In genomic region chr18:10726198-10727068, GRCh38 we compare ENCODE assay signal across 13 cellular contexts.
DNase-seq lines count a peak whose midpoint lies in the region; ATAC-seq and TF ChIP-seq lines count a peak whose summit lies in the region.
"Had no signal": no experiment of that assay in that cellular context is flagged by ENCODE, and none has a peak within 500 bp of the region (broad histone marks: within the 10 kb centered on the region; RNA-seq: fewer than 3 reads in every experiment).

No MANE protein-coding gene starts in this region.

- H3K27ac ChIP-seq in upper lobe of right lung: no peak overlapping the region
- H3K27ac ChIP-seq: brain microvascular endothelial cell had no signal

- no peaks in the 10 kb centered on the region for H3K36me3 Mint-ChIP-seq in T-helper 2 cell treated with Interferon-gamma antibody and Interleukin-4, amounts not matched to agents 5 μg/mL and 100 μg/mL, for 36 hours (ENCODE audit: low read depth)
- H3K36me3 Mint-ChIP-seq: activated CD8-positive, alpha-beta memory T cell treated with anti-CD3 and anti-CD28 coated beads, Interleukin-2, amount 10 ng/mL, durations not matched to agents 7 days and 5 days had no signal

- peaks cover 8% of the 10 kb centered on the region for H3K27me3 Mint-ChIP-seq in T-helper 2 cell treated with Interferon-gamma antibody and Interleukin-4, amounts not matched to agents 5 μg/mL and 100 μg/mL, for 36 hours (ENCODE audit: low read depth)

- peaks cover 6% of the 10 kb centered on the region for H3K27me3 ChIP-seq in kidney epithelial cell (ENCODE audit: control insufficient read depth, insufficient read depth, low read length)
- no peaks in the 10 kb centered on the region for H3K27me3 ChIP-seq in upper lobe of right lung
- H3K27me3 ChIP-seq: brain microvascular endothelial cell had no signal

- TF ChIP-seq CTCF in kidney epithelial cell (IDR thresholded peaks at IDR 0.05; ENCODE audit: insufficient read depth, low read length, poor library complexity, severe bottlenecking) (no peak), upper lobe of right lung (IDR thresholded peaks at IDR 0.05) (no peak)

- no peaks in the 10 kb centered on the region for H3K9me3 Mint-ChIP-seq in T-helper 2 cell treated with Interferon-gamma antibody and Interleukin-4, amounts not matched to agents 5 μg/mL and 100 μg/mL, for 36 hours

- H3K4me1 Mint-ChIP-seq in T-helper 2 cell treated with Interferon-gamma antibody and Interleukin-4, amounts not matched to agents 5 μg/mL and 100 μg/mL, for 36 hours (ENCODE audit: low read depth): no peaks in the 10 kb centered on the region
- H3K4me1 Mint-ChIP-seq: activated CD8-positive, alpha-beta memory T cell treated with anti-CD3 and anti-CD28 coated beads, Interleukin-2, amount 10 ng/mL, durations not matched to agents 7 days and 5 days had no signal

- H3K4me3 ChIP-seq in kidney epithelial cell (ENCODE audit: low read depth, low read length) (peak overlapping the region; percentile 1), upper lobe of right lung (no peak overlapping the region)

- peak; percentile 7 for DNase-seq in stimulated activated CD4-positive, alpha-beta T cell treated with anti-CD3 and anti-CD28 coated beads, Interleukin-15, amount 100 ng/mL, for 24 hours
- DNase-seq in stimulated activated CD4-positive, alpha-beta T cell treated with anti-CD3 and anti-CD28 coated beads, Interleukin-12 subunit alpha, Interleukin-12 subunit beta, amount 100 ng/mL, for 4 hours: no peak
- DNase-seq in T-helper 2 cell treated with Interferon-gamma antibody and Interleukin-4, amounts not matched to agents 5 μg/mL and 100 μg/mL, for 36 hours (ENCODE audit: low spot score): no peak
- DNase-seq in kidney epithelial cell (ENCODE audit: low read depth) (no peak), upper lobe of right lung (no peak), GDM1 (lab: John Stamatoyannopoulos, UW) (no peak), DMS114 treated with DMSO at 0.1 percent for 48 hours (lab: John Stamatoyannopoulos, UW; ENCODE audit: unreplicated experiment) (no peak)
- DNase-seq: activated CD8-positive, alpha-beta memory T cell treated with anti-CD3 and anti-CD28 coated beads, Interleukin-2, amount 10 ng/mL, durations not matched to agents 7 days and 5 days; brain microvascular endothelial cell; foreskin melanocyte; MV-4-11 had no signal

- intact Hi-C loops in upper lobe of right lung (cut with DNase I): no loop called here

- no peaks in the 10 kb centered on the region for H3K4me1 ChIP-seq in upper lobe of right lung

- ATAC-seq in upper lobe of right lung: peak; percentile 62
- ATAC-seq in GM21447 (IDR thresholded peaks at IDR 0.05; ENCODE audit: unreplicated experiment): no peak
- ATAC-seq: activated CD8-positive, alpha-beta memory T cell treated with anti-CD3 and anti-CD28 coated beads, Interleukin-2, amount 10 ng/mL, durations not matched to agents 7 days and 5 days; SK-N-SH treated with all-trans-retinoic acid at 6 μM for 48 hours had no signal

- no peaks in the 10 kb centered on the region for H3K9me3 ChIP-seq in upper lobe of right lung

- H3K36me3 ChIP-seq in kidney epithelial cell (ENCODE audit: control insufficient read depth, insufficient read depth, low read length) (no peaks in the 10 kb centered on the region), upper lobe of right lung (no peaks in the 10 kb centered on the region)
- H3K36me3 ChIP-seq: brain microvascular endothelial cell had no signal

- peak overlapping the region; percentile 18 for H3K4me3 Mint-ChIP-seq in T-helper 2 cell treated with Interferon-gamma antibody and Interleukin-4, amounts not matched to agents 5 μg/mL and 100 μg/mL, for 36 hours
- H3K4me3 Mint-ChIP-seq: activated CD8-positive, alpha-beta memory T cell treated with anti-CD3 and anti-CD28 coated beads, Interleukin-2, amount 10 ng/mL, durations not matched to agents 7 days and 5 days had no signal

- H3K27ac Mint-ChIP-seq in T-helper 2 cell treated with Interferon-gamma antibody and Interleukin-4, amounts not matched to agents 5 μg/mL and 100 μg/mL, for 36 hours: no peak overlapping the region
- H3K27ac Mint-ChIP-seq: activated CD8-positive, alpha-beta memory T cell treated with anti-CD3 and anti-CD28 coated beads, Interleukin-2, amount 10 ng/mL, durations not matched to agents 7 days and 5 days had no signal
